ENCODE assay signal across 11 cellular contexts in genomic region chr4:2060578-2061207, GRCh38. TPM values are rescaled to one million over a fixed set of nuclear protein-coding genes. Genes with fewer than 3 reads are reported as not detected.
DNase-seq lines count a peak whose midpoint lies in the region; ATAC-seq, FAIRE-seq and TF ChIP-seq lines count a peak whose summit lies in the region.
"Had no signal": no experiment of that assay in that cellular context is flagged by ENCODE, and none has a peak within 500 bp of the region (broad histone marks: within the 10 kb centered on the region; RNA-seq: fewer than 3 reads in every experiment).

No MANE protein-coding gene starts in this region.

- H3K36me3 ChIP-seq in cardiac muscle cell (no peaks in the 10 kb centered on the region), H1 (ENCODE audit: control insufficient read depth in 2 of 4, insufficient read depth in 4 of 4, low read length in 3 of 4) (peaks cover 0 to 4% (median 0%) of the 10 kb centered on the region in 4 experiments; a peak in 1 of 8 replicates), lower lobe of right lung (no peaks in the 10 kb centered on the region), testis (ENCODE audit: low read depth, missing control alignments) (no peaks in the 10 kb centered on the region)

- TF ChIP-seq POLR2A in H1 (IDR thresholded peaks at IDR 0.05; ENCODE audit: control extremely low read depth in 1 of 2, low read depth in 2 of 2, low read length in 2 of 2) (no peak), testis (IDR thresholded peaks at IDR 0.05) (no peak)

- H3K23me2 ChIP-seq in H1 (ENCODE audit: low read depth, low read length) = peaks cover 13% of the 10 kb centered on the region; the same call in 1 of the 2 replicates

- TF ChIP-seq RAD21 in H1 (IDR thresholded peaks at IDR 0.05 in 1 of 2, conservative IDR thresholded peaks at IDR 0.05 in 1 of 2; ENCODE audit: low read depth in 2 of 2, low read length in 2 of 2) = 0 out of 4 replicates have a peak, but pooled peaks of 1 of the 2 experiments have one; percentile 15

- H3K79me2 ChIP-seq in H1 (ENCODE audit: control insufficient read depth in 1 of 2, insufficient read depth in 2 of 2, low read length in 2 of 2) = no peaks in the 10 kb centered on the region

- H2BK15ac ChIP-seq in H1 (ENCODE audit: low read length) = no peak overlapping the region

- intact Hi-C loops in Right ventricle myocardium superior (cut with DNase I) (no loop called here), lower lobe of right lung (cut with DNase I) (no loop called here), testis (cut with DNase I; ENCODE audit: low total_unique reads) (no loop called here)

- no peak overlapping the region for H2AK5ac ChIP-seq in H1 (ENCODE audit: low read depth, low read length)

- CTCF ChIA-PET in H1 (lab: Charles Lee; ENCODE audit: partially characterized antibody) = interaction anchor here (1.0 kb wide), 1 partner anchor 8 kb away, joined by 4 read pairs; no protein-coding TSS in a partner anchor

- no peak overlapping the region; the same call in 1 of the 2 replicates for H3K18ac ChIP-seq in H1 (ENCODE audit: extremely low read depth, low read length)

- H4K5ac ChIP-seq in H1 (ENCODE audit: insufficient read length, low read depth, low read length) = no peak overlapping the region

- no peak overlapping the region for H3K27ac ChIP-seq in cardiac muscle cell
- H3K27ac ChIP-seq in H1 (ENCODE audit: low read depth, low read length) = no peak overlapping the region
- no peak overlapping the region for H3K27ac ChIP-seq in lower lobe of right lung
- H3K27ac ChIP-seq in testis = peak overlapping the region in 1 of 2 donors; percentile 39

- H3K4me3 ChIP-seq in cardiac muscle cell (peak overlapping the region; percentile 41), H1 (ENCODE audit: extremely low read depth in 1 of 4, insufficient read depth in 2 of 4, low read depth in 3 of 4, low read length in 4 of 4) (peak overlapping the region; percentile 32 to 58 (median 36)), lower lobe of right lung (no peak overlapping the region), testis (peak overlapping the region; percentile 48 to 64)

- H4K8ac ChIP-seq in H1 (ENCODE audit: extremely low read depth, insufficient read depth, low read length) = no peak overlapping the region

- TF ChIP-seq EP300 in H1 (IDR thresholded peaks at IDR 0.05; ENCODE audit: borderline replicate concordance in 1 of 2, low read depth in 2 of 2, low read length in 2 of 2) = no peak

- H3K27me3 ChIP-seq in cardiac muscle cell = peaks cover 28% of the 10 kb centered on the region
- H3K27me3 ChIP-seq in H1 (replicated peaks in 1 of 4; ENCODE audit: control insufficient read depth in 3 of 4, extremely low read depth in 1 of 4, insufficient read depth in 3 of 4, low read length in 3 of 4) = peaks cover 22 to 49% (median 36%) of the 10 kb centered on the region in 4 experiments
- H3K27me3 ChIP-seq in lower lobe of right lung (ENCODE audit: low read depth) = peaks cover 47% of the 10 kb centered on the region
- H3K27me3 ChIP-seq in testis = no peaks in the 10 kb centered on the region

- peak overlapping the region; percentile 85 for H3K4ac ChIP-seq in H1 (replicated peaks; ENCODE audit: insufficient read length, low read depth, low read length)

- POLR2A ChIA-PET in H1 (lab: Charles Lee; ENCODE audit: partially characterized antibody) = interaction anchor here (0.7 to 1.9 kb wide), 8 partner anchors 9 to 266 kb away, joined by 3 to 6 read pairs (median 3); no protein-coding TSS in a partner anchor

- H3K4me2 ChIP-seq in H1 (ENCODE audit: insufficient read depth in 1 of 2, low read depth in 2 of 2, low read length in 2 of 2) = peak overlapping the region; percentile 49 to 80

- TF ChIP-seq CTCF in cardiac muscle cell (IDR thresholded peaks at IDR 0.05; ENCODE audit: low read depth, low read length) = no peak
- TF ChIP-seq CTCF in H1 (IDR thresholded peaks at IDR 0.05; ENCODE audit: control extremely low read depth in 1 of 3, insufficient read depth in 1 of 3, low read depth in 1 of 3, low read length in 3 of 3) = peak in 2 of 3 experiments; percentile 2 to 25; a peak in 2 of 4 replicates
- TF ChIP-seq CTCF in lower lobe of right lung (IDR thresholded peaks at IDR 0.05) = no peak
- TF ChIP-seq CTCF in testis (IDR thresholded peaks at IDR 0.05) = no peak

- DNase-seq in cardiac muscle cell (ENCODE audit: low read depth in 1 of 2, low spot score in 1 of 2) (peak in 1 of 2 donors; percentile 14), Right ventricle myocardium superior (no peak), H1 (ENCODE audit: low read depth in 1 of 2, low spot score in 2 of 2) (peak in 1 of 2 experiments; percentile 27), lower lobe of right lung (peak; percentile 27), testis (no peak)
- DNase-seq: NCI-H1105 had no signal

- no peak for FAIRE-seq in H1 (lab: Jason Lieb, UNC)
- FAIRE-seq: frontal cortex, GM18507 had no signal

- H3K9ac ChIP-seq in H1 (replicated peaks in 1 of 4; ENCODE audit: extremely low read depth in 1 of 4, low read depth in 3 of 4, low read length in 3 of 4) = no peak overlapping the region

- H2BK12ac ChIP-seq in H1 (ENCODE audit: low read depth, low read length) = no peak overlapping the region

- H3K23ac ChIP-seq in H1 (ENCODE audit: insufficient read length) = no peak overlapping the region

- H2AFZ ChIP-seq in H1 (ENCODE audit: low read length) = no peak overlapping the region

- peaks cover 4% of the 10 kb centered on the region for H3K4me1 ChIP-seq in cardiac muscle cell (ENCODE audit: low read depth)
- H3K4me1 ChIP-seq in H1 (replicated peaks in 1 of 4; ENCODE audit: control insufficient read depth in 3 of 4, insufficient read depth in 4 of 4, low read length in 3 of 4) = peaks cover 0 to 5% (median 4%) of the 10 kb centered on the region in 4 experiments; a peak in 5 of 7 replicates
- peaks cover 4% of the 10 kb centered on the region for H3K4me1 ChIP-seq in lower lobe of right lung
- H3K4me1 ChIP-seq in testis = peaks cover 23% of the 10 kb centered on the region

- peaks cover 5 to 15% of the 10 kb centered on the region in 2 experiments for H4K20me1 ChIP-seq in H1 (replicated peaks in 1 of 2; ENCODE audit: control insufficient read depth in 1 of 2, insufficient read depth in 2 of 2, low read length in 2 of 2)

- no peak overlapping the region for H2BK120ac ChIP-seq in H1 (replicated peaks; ENCODE audit: low read depth, low read length)

- H3K14ac ChIP-seq in H1 (ENCODE audit: insufficient read length) = no peak overlapping the region

- no peak overlapping the region for H4K91ac ChIP-seq in H1 (replicated peaks; ENCODE audit: insufficient read length, low read length)

- ATAC-seq in Right ventricle myocardium superior (ENCODE audit: poor library complexity) (no peak), lower lobe of right lung (peak in 1 of 2 donors; percentile 13), GM18517 (IDR thresholded peaks at IDR 0.05; ENCODE audit: unreplicated experiment) (no peak), HG03442 (IDR thresholded peaks at IDR 0.05; ENCODE audit: unreplicated experiment) (no peak), GM19452 (IDR thresholded peaks at IDR 0.05; ENCODE audit: unreplicated experiment) (no peak)

- H2BK5ac ChIP-seq in H1 (ENCODE audit: low read depth, low read length) = no peak overlapping the region

- H3K56ac ChIP-seq in H1 (replicated peaks; ENCODE audit: insufficient read length, low read depth, low read length) = no peak overlapping the region

- no peak overlapping the region for H2BK20ac ChIP-seq in H1 (ENCODE audit: low read length)

- WGBS in H1 (ENCODE audit: extremely low coverage in 1 of 2, insufficient coverage in 1 of 2, insufficient read length in 1 of 2, insufficient replicate concordance in 2 of 2, low coverage in 1 of 2, low lambda C conversion rate in 2 of 2, missing lambda C conversion rate in 1 of 2), 2 experiments = 16% methylated on average over 35 of the region's 58 CpGs; no CpG with 5 or more reads in 1 of the 2 experiments
- 6 to 31% methylated on average over 16 to 47 of the region's 58 CpGs for WGBS in testis, 2 donors

- no peaks in the 10 kb centered on the region for H3K79me1 ChIP-seq in H1 (ENCODE audit: low read depth, low read length)

- H3K9me3 ChIP-seq in cardiac muscle cell (ENCODE audit: low read depth) (no peaks in the 10 kb centered on the region), H1 (ENCODE audit: insufficient read depth in 2 of 2, low read depth in 1 of 2, low read length in 1 of 2) (no peaks in the 10 kb centered on the region), lower lobe of right lung (no peaks in the 10 kb centered on the region), testis (no peaks in the 10 kb centered on the region)

TF ChIP-seq in H1, 55 proteins besides CTCF, POLR2A, EP300 and RAD21 (continues in another document):
- no peak for TF ChIP-seq SAP30 (IDR thresholded peaks at IDR 0.05; ENCODE audit: insufficient read depth, insufficient replicate concordance, low read length)

RNA-seq across cellular contexts. Expression of gene NAT8L, which starts 1.6 kb away (rescaled TPM):
- 14.6 and 20.9 TPM in 2 replicates for total RNA-seq in cardiac muscle cell
- polyA plus RNA-seq in cardiac muscle cell = 5.5 and 6.6 TPM in 2 replicates
- 1.00 TPM for total RNA-seq in Right ventricle myocardium superior
- total RNA-seq in H1 (2021; fragmentation: NEBNext Ultra II Directional; extraction: Animal tissue kit (Norgen Biotek cat#: 25700)) = 10.8 and 11.5 TPM in 2 replicates
- polyA plus RNA-seq in H1 (2011; rRNA removed) = 10.8 and 13.3 TPM in 2 replicates
- 10.6 TPM for polyA plus RNA-seq in H1 (2011; cell fraction: cytosol; rRNA removed)
- 22.6 TPM for polyA plus RNA-seq in H1 (2011; cell fraction: nucleus; rRNA removed)
- 10.1 to 16.0 TPM (median 14.1 TPM) in 4 replicates for polyA plus RNA-seq in H1 (2012, experiment 1 of 2)
- 9.8 TPM for polyA plus RNA-seq in H1 (2012, experiment 2 of 2)
- 4.8 TPM for polyA plus RNA-seq in H1 (2013, experiment 1 of 2)
- 5.0 TPM for polyA plus RNA-seq in H1 (2013, experiment 2 of 2)
- polyA minus RNA-seq in H1 (2011; rRNA and poly(A)+ RNA removed) = 28.5 and 40.4 TPM in 2 replicates
- polyA minus RNA-seq in H1 (2011; cell fraction: cytosol; rRNA and poly(A)+ RNA removed) = 7.3 TPM
- polyA minus RNA-seq in H1 (2011; cell fraction: nucleus; rRNA and poly(A)+ RNA removed) = 7.3 TPM
- total RNA-seq in lower lobe of right lung = 0.24 TPM
- 10 to 100 TPM; 56.6 to 82.9 TPM for total RNA-seq in testis
- polyA plus RNA-seq in testis (ENCODE audit: insufficient read depth, low read depth, low replicate concordance) = 36.6 TPM

RNA-seq across cellular contexts. Expression of gene NELFA, which starts 51.9 kb away (rescaled TPM):
- total RNA-seq in cardiac muscle cell (45.9 and 71.4 TPM in 2 replicates), Right ventricle myocardium superior (10.4 TPM), lower lobe of right lung (22.6 TPM), testis (10 to 100 TPM; 72.5 to 77.9 TPM)
- polyA plus RNA-seq in cardiac muscle cell (54.4 and 69.0 TPM in 2 replicates), H1 (2011; rRNA removed) (41.8 and 61.5 TPM in 2 replicates), testis (ENCODE audit: insufficient read depth, low read depth, low replicate concordance) (61.0 TPM)
- 57.5 and 61.4 TPM in 2 replicates for total RNA-seq in H1 (2021; fragmentation: NEBNext Ultra II Directional; extraction: Animal tissue kit (Norgen Biotek cat#: 25700))
- polyA plus RNA-seq in H1 (2011; cell fraction: cytosol; rRNA removed) = 32.4 TPM
- 61.6 TPM for polyA plus RNA-seq in H1 (2011; cell fraction: nucleus; rRNA removed)
- polyA plus RNA-seq in H1 (2012, experiment 1 of 2) = 37.7 to 59.0 TPM (median 56.1 TPM) in 4 replicates
- polyA plus RNA-seq in H1 (2012, experiment 2 of 2) = 51.4 TPM
- polyA plus RNA-seq in H1 (2013, experiment 1 of 2) = 41.7 TPM
- polyA plus RNA-seq in H1 (2013, experiment 2 of 2) = 37.8 TPM
- polyA minus RNA-seq in H1 (2011; rRNA and poly(A)+ RNA removed) = 11.5 and 14.7 TPM in 2 replicates
- polyA minus RNA-seq in H1 (2011; cell fraction: cytosol; rRNA and poly(A)+ RNA removed) = 34.5 TPM
- 50.5 TPM for polyA minus RNA-seq in H1 (2011; cell fraction: nucleus; rRNA and poly(A)+ RNA removed)

Comparison
In these comparisons a context has a peak if more than half of its experiments do, and no peak if none do; other contexts are left out.
1. CTCF ChIP-seq: peak in H1 (2 of 3); none in cardiac muscle cell (single experiment), lower lobe of right lung (single experiment) and testis (0 of 3).